Comparison of ENCODE assay signal across 8 cellular contexts in the genomic region with DNA sequence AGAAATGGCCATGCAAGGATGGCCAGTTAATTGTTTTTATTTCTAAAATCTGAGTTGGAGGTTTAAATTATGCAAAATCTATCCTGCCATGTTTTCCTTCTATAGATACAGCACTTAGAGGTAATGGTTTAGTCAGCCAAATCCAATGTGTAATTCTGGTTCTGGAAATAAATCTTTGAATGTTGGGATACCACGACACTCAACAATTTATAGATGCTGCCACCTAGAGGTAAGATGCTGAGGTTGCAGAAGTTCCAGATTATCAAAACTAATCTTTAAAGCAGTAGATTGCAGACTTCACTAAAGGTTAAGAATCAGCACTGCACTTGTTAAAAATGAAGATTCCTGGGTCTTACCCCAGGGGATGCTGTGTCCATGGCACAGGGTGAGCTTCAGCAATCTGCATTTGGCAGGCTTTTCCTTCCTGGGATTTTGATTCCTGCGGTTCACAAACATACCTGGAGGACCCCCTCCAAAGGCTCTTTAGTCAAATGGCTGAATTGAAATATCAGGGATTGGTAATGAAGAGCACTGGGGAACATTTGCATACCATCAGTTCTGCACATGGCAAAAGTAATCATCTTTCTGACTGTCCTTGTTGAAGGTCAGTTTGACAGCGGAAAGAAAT. TPM values are rescaled to one million over a fixed set of nuclear protein-coding genes. Genes with fewer than 3 reads are reported as not detected.
DNase-seq lines count a peak whose midpoint lies in the region; ATAC-seq and TF ChIP-seq lines count a peak whose summit lies in the region.

No MANE protein-coding gene starts in this region.

- TF ChIP-seq CTCF in C4-2B (conservative IDR thresholded peaks at IDR 0.05): peak; percentile 80
- TF ChIP-seq CTCF in esophagus squamous epithelium (IDR thresholded peaks at IDR 0.05): peak in 5 of 6 experiments; percentile 20 to 64 (median 47)

- DNase-seq in NCI-H774 (lab: John Stamatoyannopoulos, UW): peak; percentile 45
- no peak for DNase-seq in esophagus squamous epithelium (lab: John Stamatoyannopoulos, UW)
- DNase-seq in retina: peak; percentile 25
- DNase-seq in activated T-cell treated with anti-CD3 and anti-CD28 coated beads, Interleukin-2, amount 50 U/mL, for 24 hours: no peak
- no peak for DNase-seq in mesenteric fat pad (ENCODE audit: low spot score)

- H3K27ac Mint-ChIP-seq in activated T-cell treated with anti-CD3 and anti-CD28 coated beads, Interleukin-2, amount 50 U/mL, for 24 hours: no peak overlapping the region

- H3K4me3 Mint-ChIP-seq in activated T-cell treated with anti-CD3 and anti-CD28 coated beads, Interleukin-2, amount 50 U/mL, for 24 hours: no peak overlapping the region

- intact Hi-C loops in esophagus squamous epithelium (cut with DNase I): no loop called here

- H3K36me3 ChIP-seq in esophagus squamous epithelium: no peaks in the 10 kb centered on the region

- no peak overlapping the region for H3K27ac ChIP-seq in C4-2B
- H3K27ac ChIP-seq in esophagus squamous epithelium: no peak overlapping the region

- ATAC-seq in GM18907 (IDR thresholded peaks at IDR 0.05; ENCODE audit: unreplicated experiment) (peak; percentile 43), HG03439 (IDR thresholded peaks at IDR 0.05; ENCODE audit: unreplicated experiment) (no peak)

- no peaks in the 10 kb centered on the region for H3K36me3 Mint-ChIP-seq in activated T-cell treated with anti-CD3 and anti-CD28 coated beads, Interleukin-2, amount 50 U/mL, for 24 hours (ENCODE audit: low read depth)

- no peaks in the 10 kb centered on the region for H3K4me1 Mint-ChIP-seq in activated T-cell treated with anti-CD3 and anti-CD28 coated beads, Interleukin-2, amount 50 U/mL, for 24 hours (ENCODE audit: low read depth)

- 50 to 51% methylated on average over 3 of the region's 3 CpGs for WGBS in esophagus squamous epithelium, 2 donors

- no peak for TF ChIP-seq POLR2A in esophagus squamous epithelium (IDR thresholded peaks at IDR 0.05)

- H3K4me3 ChIP-seq in esophagus squamous epithelium: no peak overlapping the region

- no peaks in the 10 kb centered on the region for H3K9me3 ChIP-seq in esophagus squamous epithelium

- no peaks in the 10 kb centered on the region for H3K4me1 ChIP-seq in esophagus squamous epithelium

- peaks cover 7% of the 10 kb centered on the region for H3K9me3 Mint-ChIP-seq in activated T-cell treated with anti-CD3 and anti-CD28 coated beads, Interleukin-2, amount 50 U/mL, for 24 hours

- H3K27me3 ChIP-seq in esophagus squamous epithelium: peaks cover 0 to under 1% (median 0%) of the 10 kb centered on the region in 4 donors

- H3K27me3 Mint-ChIP-seq in activated T-cell treated with anti-CD3 and anti-CD28 coated beads, Interleukin-2, amount 50 U/mL, for 24 hours: peaks cover 7% of the 10 kb centered on the region

RNA-seq across cellular contexts. Expression of gene ANO4, which starts 53.4 kb away (rescaled TPM):
- total RNA-seq in esophagus squamous epithelium (under 1 TPM in 1 of 4 donors, not detected in 3; 0.09 TPM), mesenteric fat pad (0.77 TPM)

Comparison
In these comparisons a context has a peak if more than half of its experiments do, and no peak if none do; other contexts are left out.
1. DNase-seq: peak in NCI-H774 (single experiment) and retina (single experiment); none in esophagus squamous epithelium (single experiment), activated T-cell treated with anti-CD3 and anti-CD28 coated beads, Interleukin-2, amount 50 U/mL, for 24 hours (single experiment) and mesenteric fat pad (single experiment).